Comparison of ENCODE assay signal across 29 cellular contexts in genomic region chr4:184906480-184907097, GRCh38.
"Had no signal": no experiment of that assay in that cellular context is flagged by ENCODE, and none has a peak within 500 bp of the region (broad histone marks: within the 10 kb centered on the region; RNA-seq: fewer than 3 reads in every experiment).

No MANE protein-coding gene starts in this region.

- H3K9me3 ChIP-seq: breast epithelium, pancreas, prostate gland, uterus had no signal

- H2AFZ ChIP-seq: hepatocyte had no signal

- H3K4me3 ChIP-seq: breast epithelium, gastroesophageal sphincter, hepatocyte, pancreas, prostate gland, uterus had no signal

- H3K4me2 ChIP-seq: hepatocyte had no signal

- H3K36me3 ChIP-seq: breast epithelium, gastroesophageal sphincter, pancreas, prostate gland, uterus had no signal

- DNase-seq: activated CD4-positive, alpha-beta memory T cell treated with anti-CD3 and anti-CD28 coated beads, Interleukin-2, amount 10 ng/mL, durations not matched to agents 7 days and 5 days; activated CD4-positive, alpha-beta T cell treated with anti-CD3 and anti-CD28 coated beads for 1 hour; activated CD8-positive, alpha-beta memory T cell treated with anti-CD3 and anti-CD28 coated beads, Interleukin-2, amount 50 U/mL, for 48 hours; activated gamma-delta T cell treated with Interleukin-2 at 50 U/mL for 16 hours; activated T-cell treated with anti-CD3 and anti-CD28 coated beads, Interleukin-2, amount 50 U/mL, for 24 hours; effector CD4-positive, alpha-beta T cell; erythroblast; islet precursor cell; left cardiac atrium; left ventricle myocardium superior; nucleus accumbens; pancreas; retina; small intestine; stimulated activated CD4-positive, alpha-beta T cell treated with anti-CD3 and anti-CD28 coated beads, Interleukin-4, amount 100 ng/mL, for 24 hours; stimulated activated naive CD8-positive, alpha-beta T cell treated with anti-CD3 and anti-CD28 coated beads, Interleukin-15, amount 100 ng/mL, for 72 hours; substantia nigra; uterus had no signal

- ATAC-seq: activated naive CD4-positive, alpha-beta T cell treated with anti-CD3 and anti-CD28 coated beads, Interleukin-2, amount 50 U/mL, for 72 hours; activated T-helper 17 cell treated with anti-CD3 and anti-CD28 coated beads, Interleukin-2, amount 50 U/mL, for 72 hours; gastroesophageal sphincter; left cardiac atrium; left ventricle myocardium superior; naive thymus-derived CD4-positive, alpha-beta T cell; sciatic nerve; stimulated activated effector memory CD8-positive, alpha-beta T cell treated with anti-CD3 and anti-CD28 coated beads, Interleukin-12 subunit alpha, Interleukin-12 subunit beta, amount 100 ng/mL, for 72 hours had no signal

- H3K4me1 ChIP-seq: breast epithelium, gastroesophageal sphincter, pancreas, prostate gland, uterus had no signal

- H3K79me2 ChIP-seq: hepatocyte had no signal

- H3K27ac ChIP-seq: breast epithelium, gastroesophageal sphincter, hepatocyte, pancreas, prostate gland, uterus had no signal

- FAIRE-seq: colon, endometrium, pancreas, small intestine had no signal

- H3K27me3 ChIP-seq: breast epithelium, gastroesophageal sphincter, hepatocyte, pancreas, uterus had no signal
